13 cellular contexts compared by ENCODE assay signal in the genomic region with DNA sequence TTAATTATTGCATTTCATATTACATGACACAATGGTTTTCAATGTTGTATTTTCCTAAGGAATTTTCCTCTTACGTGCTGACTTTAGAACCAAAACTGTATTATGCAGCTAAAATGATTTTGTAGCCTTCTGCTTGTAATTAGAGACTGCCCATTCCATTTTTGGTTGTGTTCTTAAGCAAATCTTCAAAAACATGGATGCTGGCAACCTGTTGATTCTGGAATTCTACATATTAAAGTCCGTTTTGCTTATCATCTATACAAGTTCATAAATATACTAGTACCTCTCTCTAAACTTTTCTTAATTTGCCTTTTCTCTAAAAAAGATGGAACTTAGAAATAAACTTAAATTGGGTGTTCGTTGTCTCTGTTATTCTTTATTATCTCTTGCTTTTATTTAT.
"Had no signal": no experiment of that assay in that cellular context is flagged by ENCODE, and none has a peak within 500 bp of the region (broad histone marks: within the 10 kb centered on the region; RNA-seq: fewer than 3 reads in every experiment).

No MANE protein-coding gene starts in this region.

- H3K4me3 ChIP-seq: left ventricle myocardium inferior, sigmoid colon, tibial artery, uterus had no signal

- H3K27ac ChIP-seq: tibial artery, uterus had no signal

- H3K9me3 ChIP-seq: left ventricle myocardium inferior, sigmoid colon, tibial artery, uterus had no signal

- ATAC-seq: activated CD8-positive, alpha-beta T cell treated with anti-CD3 and anti-CD28 coated beads for 36 hours; activated T-cell treated with anti-CD3 and anti-CD28 coated beads, Interleukin-2, amount 50 U/mL, for 72 hours had no signal

- H3K4me3 Mint-ChIP-seq: activated CD8-positive, alpha-beta T cell treated with anti-CD3 and anti-CD28 coated beads for 36 hours; activated naive CD8-positive, alpha-beta T cell treated with anti-CD3 and anti-CD28 coated beads for 36 hours; activated T-cell treated with anti-CD3 and anti-CD28 coated beads, Interleukin-2, amount 50 U/mL, for 72 hours had no signal

- DNase-seq: activated CD8-positive, alpha-beta memory T cell treated with anti-CD3 and anti-CD28 coated beads, Interleukin-2, amount 50 U/mL, for 4 hours; activated CD8-positive, alpha-beta T cell treated with anti-CD3 and anti-CD28 coated beads for 36 hours; activated gamma-delta T cell treated with Interleukin-2 at 50 U/mL for 16 hours; activated naive CD8-positive, alpha-beta T cell treated with anti-CD3 and anti-CD28 coated beads for 36 hours; activated T-cell treated with anti-CD3 and anti-CD28 coated beads, Interleukin-2, amount 50 U/mL, for 72 hours; anterior cingulate cortex; kidney; left ventricle myocardium inferior; sigmoid colon; stimulated activated CD4-positive, alpha-beta T cell treated with anti-CD3 and anti-CD28 coated beads, Interleukin-15, amount 100 ng/mL, for 24 hours; T-helper 9 cell; tibial artery; uterus had no signal

- H3K27ac Mint-ChIP-seq: activated CD8-positive, alpha-beta T cell treated with anti-CD3 and anti-CD28 coated beads for 36 hours; activated naive CD8-positive, alpha-beta T cell treated with anti-CD3 and anti-CD28 coated beads for 36 hours; activated T-cell treated with anti-CD3 and anti-CD28 coated beads, Interleukin-2, amount 50 U/mL, for 72 hours had no signal

- H3K27me3 ChIP-seq: sigmoid colon, tibial artery, uterus had no signal

- H3K27me3 Mint-ChIP-seq: activated CD8-positive, alpha-beta T cell treated with anti-CD3 and anti-CD28 coated beads for 36 hours; activated naive CD8-positive, alpha-beta T cell treated with anti-CD3 and anti-CD28 coated beads for 36 hours had no signal

- H3K9me3 Mint-ChIP-seq: activated CD8-positive, alpha-beta T cell treated with anti-CD3 and anti-CD28 coated beads for 36 hours; activated naive CD8-positive, alpha-beta T cell treated with anti-CD3 and anti-CD28 coated beads for 36 hours; activated T-cell treated with anti-CD3 and anti-CD28 coated beads, Interleukin-2, amount 50 U/mL, for 72 hours had no signal

- H3K36me3 ChIP-seq: uterus had no signal
